ENCODE assay signal across 1 cellular context in the genomic region with DNA sequence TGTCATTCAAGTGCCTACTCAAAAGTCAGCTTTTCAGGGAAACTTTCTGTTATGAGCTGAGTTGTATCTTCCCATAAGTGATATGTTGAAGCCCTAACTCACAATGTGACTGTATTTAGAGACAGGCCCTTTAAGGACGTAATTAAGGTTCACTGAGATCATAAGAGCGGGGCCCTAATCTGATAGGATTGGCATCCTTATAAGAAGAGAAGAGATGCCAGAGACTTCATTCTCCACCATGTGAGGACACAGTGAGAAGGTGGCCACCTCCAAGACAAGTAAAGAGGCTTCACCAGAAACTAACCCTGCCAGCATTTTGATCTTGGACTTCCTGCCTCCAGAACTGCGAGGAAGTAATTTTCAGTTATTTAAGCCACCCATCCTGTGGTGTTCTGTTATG.
TF ChIP-seq lines count a peak whose summit lies in the region.

No MANE protein-coding gene starts in this region.

TF ChIP-seq in HepG2, 621 proteins besides CTCF, POLR2A, EP300 and RAD21:
- peak; percentile 91 for TF ChIP-seq ZNF264 (CRISPR knock-in tag; IDR thresholded peaks at IDR 0.05)
- TF ChIP-seq, protein P1, sequence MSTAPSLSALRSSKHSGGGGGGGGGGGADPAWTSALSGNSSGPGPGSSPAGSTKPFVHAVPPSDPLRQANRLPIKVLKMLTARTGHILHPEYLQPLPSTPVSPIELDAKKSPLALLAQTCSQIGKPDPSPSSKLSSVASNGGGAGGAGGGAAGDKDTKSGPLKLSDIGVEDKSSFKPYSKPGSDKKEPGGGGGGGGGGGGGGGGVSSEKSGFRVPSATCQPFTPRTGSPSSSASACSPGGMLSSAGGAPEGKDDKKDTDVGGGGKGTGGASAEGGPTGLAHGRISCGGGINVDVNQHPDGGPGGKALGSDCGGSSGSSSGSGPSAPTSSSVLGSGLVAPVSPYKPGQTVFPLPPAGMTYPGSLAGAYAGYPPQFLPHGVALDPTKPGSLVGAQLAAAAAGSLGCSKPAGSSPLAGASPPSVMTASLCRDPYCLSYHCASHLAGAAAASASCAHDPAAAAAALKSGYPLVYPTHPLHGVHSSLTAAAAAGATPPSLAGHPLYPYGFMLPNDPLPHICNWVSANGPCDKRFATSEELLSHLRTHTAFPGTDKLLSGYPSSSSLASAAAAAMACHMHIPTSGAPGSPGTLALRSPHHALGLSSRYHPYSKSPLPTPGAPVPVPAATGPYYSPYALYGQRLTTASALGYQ (CRISPR knock-in tag; IDR thresholded peaks at IDR 0.05): no peak
